1 cellular context compared by ENCODE assay signal in genomic region chr1:61724721-61725694, GRCh38.
A peak's percentile ranks its signal among the peaks of the same experiment; 100 is the strongest.
TF ChIP-seq lines count a peak whose summit lies in the region.

TSS of gene TM2D1 (minus strand) at chr1:61725141. CDS start at chr1:61725120, 21 bp downstream.

TF ChIP-seq in K562, 482 proteins besides CTCF, POLR2A, EP300 and RAD21 (continued from another document and continues in another):
- no peak for TF ChIP-seq E2F4 (CRISPR knock-in tag; IDR thresholded peaks at IDR 0.05; ENCODE audit: low read depth)
- TF ChIP-seq MEF2A (IDR thresholded peaks at IDR 0.05; ENCODE audit: control insufficient read depth, low read depth, low read length) = no peak
- no peak for TF ChIP-seq PTTG1 (tag; IDR thresholded peaks at IDR 0.05; ENCODE audit: low read depth)
- no peak for TF ChIP-seq XRCC3 (IDR thresholded peaks at IDR 0.05)
- TF ChIP-seq CSDE1 (IDR thresholded peaks at IDR 0.05) = peak in 1 of 2 experiments; percentile 91; a peak in 2 of 4 replicates
- TF ChIP-seq BCL6 (CRISPR knock-in tag; IDR thresholded peaks at IDR 0.05) = no peak
- TF ChIP-seq SETDB1 (IDR thresholded peaks at IDR 0.05; ENCODE audit: low read length) = no peak
- no peak for TF ChIP-seq CAMTA2 (CRISPR knock-in tag; conservative IDR thresholded peaks at IDR 0.05)
- TF ChIP-seq HNRNPH1 (optimal IDR thresholded peaks at IDR 0.05; ENCODE audit: low read depth, low read length) = no peak
- TF ChIP-seq AFF4 (CRISPR knock-in tag; IDR thresholded peaks at IDR 0.05) = peak; percentile 90
- no peak for TF ChIP-seq ZNF77 (CRISPR knock-in tag; IDR thresholded peaks at IDR 0.05)
- TF ChIP-seq CHD1 (IDR thresholded peaks at IDR 0.05; ENCODE audit: low read length) = no peak
- peak; percentile 42 for TF ChIP-seq NEUROD1 (IDR thresholded peaks at IDR 0.05; ENCODE audit: borderline replicate concordance, low read depth, low read length, partially characterized antibody)
- 0 out of 2 replicates have a peak, but pooled peaks have one; percentile 36 for TF ChIP-seq REST (CRISPR knock-in tag; IDR thresholded peaks at IDR 0.05; ENCODE audit: low read depth)
- no peak for TF ChIP-seq CCAR2 (IDR thresholded peaks at IDR 0.05; ENCODE audit: low read depth, low read length)
- no peak for TF ChIP-seq ZNF143 (CRISPR knock-in tag; IDR thresholded peaks at IDR 0.05)
- TF ChIP-seq SMAD2 (IDR thresholded peaks at IDR 0.05; ENCODE audit: low read depth, low read length) = no peak
- TF ChIP-seq CEBPZ (IDR thresholded peaks at IDR 0.05; ENCODE audit: borderline replicate concordance, low read depth, low read length) = no peak
- peak; percentile 66 for TF ChIP-seq FOXM1 (IDR thresholded peaks at IDR 0.05; ENCODE audit: low read depth)
- TF ChIP-seq FOXM1 (CRISPR knock-in tag; IDR thresholded peaks at IDR 0.05; ENCODE audit: low read depth) = peak; percentile 84
- no peak for TF ChIP-seq XRCC5 (IDR thresholded peaks at IDR 0.05; ENCODE audit: low read depth, low read length)
- no peak for TF ChIP-seq ZBTB12 (CRISPR knock-in tag; IDR thresholded peaks at IDR 0.05)
- peak; percentile 99 for TF ChIP-seq TAF1 (IDR thresholded peaks at IDR 0.05; ENCODE audit: control insufficient read depth, extremely low read depth, insufficient read depth, low read length, severe bottlenecking)
- no peak for TF ChIP-seq CUX1 (CRISPR knock-in tag; IDR thresholded peaks at IDR 0.05)
- TF ChIP-seq SRF (CRISPR knock-in tag; IDR thresholded peaks at IDR 0.05) = 0 out of 4 replicates have a peak, but pooled peaks of 1 of the 2 experiments have one; percentile 19
- TF ChIP-seq HOMEZ (CRISPR knock-in tag; IDR thresholded peaks at IDR 0.05) = no peak
- no peak for TF ChIP-seq HMG20A (CRISPR knock-in tag; conservative IDR thresholded peaks at IDR 0.05)
- TF ChIP-seq THRB (CRISPR knock-in tag; conservative IDR thresholded peaks at IDR 0.05) = 0 out of 2 replicates have a peak, but pooled peaks have one; percentile 54
- TF ChIP-seq FOXJ3 (CRISPR knock-in tag; IDR thresholded peaks at IDR 0.05) = no peak
- TF ChIP-seq PPARD (CRISPR knock-in tag; IDR thresholded peaks at IDR 0.05) = no peak
- no peak for TF ChIP-seq ZNF717 (CRISPR knock-in tag; IDR thresholded peaks at IDR 0.05)
- no peak for TF ChIP-seq CHD2 (IDR thresholded peaks at IDR 0.05; ENCODE audit: low read depth, low read length)
- no peak for TF ChIP-seq SFPQ (IDR thresholded peaks at IDR 0.05; ENCODE audit: low read depth, low read length)
- TF ChIP-seq ZNF785 (CRISPR knock-in tag; IDR thresholded peaks at IDR 0.05) = no peak
